ENCODE assay signal across 1 cellular context in the genomic region with DNA sequence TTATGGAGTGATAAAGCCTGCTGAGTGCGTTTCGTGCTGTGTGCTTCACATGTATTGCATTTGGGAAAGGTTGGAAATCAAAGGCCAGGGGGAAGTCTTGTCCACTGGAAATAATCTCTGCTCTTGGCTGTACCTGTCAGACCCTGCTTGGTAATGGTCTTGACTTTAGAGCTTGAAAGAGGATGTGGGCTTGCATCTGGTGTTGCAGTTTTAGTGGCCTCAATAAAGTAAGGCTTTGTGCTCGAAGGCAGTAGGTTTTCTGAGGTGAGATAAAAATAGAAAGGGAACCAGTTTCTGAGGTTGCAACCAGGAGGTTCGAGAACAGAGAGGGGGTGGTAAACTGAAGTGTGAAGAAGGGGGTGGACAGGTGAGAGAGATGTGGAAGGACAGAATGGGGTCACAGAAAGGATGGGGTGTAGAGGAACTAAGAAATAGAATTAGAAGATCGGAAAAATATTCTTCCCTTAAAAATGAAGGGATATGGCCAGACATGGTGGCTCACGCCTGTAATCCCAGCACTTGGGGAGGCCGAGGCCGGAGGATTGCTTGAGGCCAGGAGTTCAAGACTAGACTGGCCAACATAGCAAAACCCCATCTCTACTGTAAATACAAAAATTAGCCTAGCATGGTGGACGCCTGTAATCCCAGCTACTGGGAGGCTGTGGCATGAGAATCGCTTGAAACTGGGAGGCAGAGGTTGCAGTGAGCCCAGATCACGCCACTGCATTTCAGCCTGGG.
TF ChIP-seq lines count a peak whose summit lies in the region.

No MANE protein-coding gene starts in this region.

TF ChIP-seq in SK-N-SH, 30 proteins besides CTCF, POLR2A, EP300 and RAD21 (continued from another document):
- TF ChIP-seq, protein P1, sequence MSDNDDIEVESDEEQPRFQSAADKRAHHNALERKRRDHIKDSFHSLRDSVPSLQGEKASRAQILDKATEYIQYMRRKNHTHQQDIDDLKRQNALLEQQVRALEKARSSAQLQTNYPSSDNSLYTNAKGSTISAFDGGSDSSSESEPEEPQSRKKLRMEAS (IDR thresholded peaks at IDR 0.05; ENCODE audit: low read depth): no peak
